Comparison of ENCODE assay signal across 7 cellular contexts in genomic region chr1:109685399-109685798, GRCh38. TPM values are rescaled to one million over a fixed set of nuclear protein-coding genes. Genes with fewer than 3 reads are reported as not detected.
"Had no signal": no experiment of that assay in that cellular context is flagged by ENCODE, and none has a peak within 500 bp of the region (broad histone marks: within the 10 kb centered on the region; RNA-seq: fewer than 3 reads in every experiment).

No MANE protein-coding gene starts in this region.

RNA-seq across cellular contexts. Expression of gene GSTM1, which starts 2.2 kb away (rescaled TPM):
- total RNA-seq: activated CD4-positive, alpha-beta memory T cell treated with anti-CD3 and anti-CD28 coated beads, Interleukin-2, amount 10 ng/mL, durations not matched to agents 7 days and 5 days; activated CD8-positive, alpha-beta memory T cell treated with anti-CD3 and anti-CD28 coated beads, Interleukin-2, amount 10 ng/mL, durations not matched to agents 7 days and 5 days; activated naive CD8-positive, alpha-beta T cell treated with anti-CD3 and anti-CD28 coated beads, Interleukin-2, amount 10 ng/mL, durations not matched to agents 7 days and 5 days; WTC11 had no signal

RNA-seq across cellular contexts. Expression of gene GSTM5, which starts 26.7 kb away (rescaled TPM):
- total RNA-seq: activated CD4-positive, alpha-beta memory T cell treated with anti-CD3 and anti-CD28 coated beads, Interleukin-2, amount 10 ng/mL, durations not matched to agents 7 days and 5 days; activated CD8-positive, alpha-beta memory T cell treated with anti-CD3 and anti-CD28 coated beads, Interleukin-2, amount 10 ng/mL, durations not matched to agents 7 days and 5 days; activated naive CD8-positive, alpha-beta T cell treated with anti-CD3 and anti-CD28 coated beads, Interleukin-2, amount 10 ng/mL, durations not matched to agents 7 days and 5 days; bronchial epithelial cell; T-helper 1 cell treated with Interleukin-12 subunit alpha and Interleukin-12 subunit beta and Interleukin-4 antibody, amounts not matched to agents 30 ng/mL and 1 ng/mL, for 36 hours had no signal
- polyA plus RNA-seq: cardiac muscle cell had no signal
